ENCODE assay signal across 10 cellular contexts in the genomic region with DNA sequence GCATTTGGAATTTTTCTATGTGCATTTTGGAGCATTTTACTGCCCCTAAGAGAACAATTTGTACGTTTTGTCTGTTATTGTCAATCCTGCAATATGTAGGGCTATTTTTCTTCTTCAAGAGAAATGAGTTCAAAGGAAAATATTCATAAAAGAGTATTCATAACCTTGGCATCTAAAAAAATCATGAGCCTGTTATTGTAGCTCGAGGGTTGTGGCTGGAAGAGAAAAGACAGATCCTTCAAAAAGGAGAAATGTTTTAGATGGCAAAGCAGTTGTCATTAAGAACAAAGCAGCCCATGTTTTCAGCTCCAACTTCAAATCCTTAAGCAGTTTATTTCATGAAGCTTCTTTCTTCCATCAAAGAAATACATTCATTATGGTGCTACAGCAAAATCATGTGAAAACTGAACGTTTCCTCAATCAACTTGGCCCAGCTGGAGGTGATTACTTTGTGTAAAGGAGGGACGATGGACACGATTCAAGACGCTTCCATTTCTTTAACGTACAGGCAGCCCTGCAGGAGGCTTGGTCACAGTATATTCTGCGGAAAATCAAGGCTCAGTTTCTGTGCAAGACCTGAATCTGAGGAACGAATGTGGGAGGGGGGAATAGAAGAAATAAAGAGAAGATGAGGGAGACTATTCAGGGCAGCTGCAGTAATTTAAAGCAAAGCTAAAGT. TPM values are rescaled to one million over a fixed set of nuclear protein-coding genes. Genes with fewer than 3 reads are reported as not detected.
DNase-seq lines count a peak whose midpoint lies in the region; ATAC-seq and TF ChIP-seq lines count a peak whose summit lies in the region.
"Had no signal": no experiment of that assay in that cellular context is flagged by ENCODE, and none has a peak within 500 bp of the region (broad histone marks: within the 10 kb centered on the region; RNA-seq: fewer than 3 reads in every experiment).

No MANE protein-coding gene starts in this region.

- H3K4me3 Mint-ChIP-seq in immature natural killer cell, result no peak overlapping the region

- intact Hi-C loops in esophagus muscularis mucosa (cut with DNase I), result no loop called here

- TF ChIP-seq EP300 in esophagus muscularis mucosa (IDR thresholded peaks at IDR 0.05), result no peak

- peak; percentile 40 for DNase-seq in COLO829 (ENCODE audit: low spot score)
- peak; percentile 34 for DNase-seq in esophagus muscularis mucosa (ENCODE audit: extremely low spot score)
- no peak for DNase-seq in immature natural killer cell
- no peak for DNase-seq in NCI-H2227 treated with DMSO at 0.1 percent for 48 hours (lab: John Stamatoyannopoulos, UW)
- no peak for DNase-seq in NCI-H748 (lab: John Stamatoyannopoulos, UW; ENCODE audit: unreplicated experiment)
- no peak for DNase-seq in right atrium auricular region (ENCODE audit: low spot score)
- DNase-seq: islet precursor cell had no signal

- H3K4me3 ChIP-seq in esophagus muscularis mucosa (peak overlapping the region in 2 of 4 donors; percentile 18 to 23), right atrium auricular region (no peak overlapping the region)

- TF ChIP-seq POLR2A in esophagus muscularis mucosa (IDR thresholded peaks at IDR 0.05; ENCODE audit: low read depth), result no peak

- no peaks in the 10 kb centered on the region for H3K9me3 Mint-ChIP-seq in immature natural killer cell
- H3K9me3 Mint-ChIP-seq: activated naive CD4-positive, alpha-beta T cell treated with anti-CD3 and anti-CD28 coated beads, Interleukin-2, amount 50 U/mL, for 72 hours had no signal

- H3K4me1 Mint-ChIP-seq in immature natural killer cell, result peaks cover 0 to 11% of the 10 kb centered on the region in 2 donors

- H3K4me1 ChIP-seq in esophagus muscularis mucosa (peaks cover 0 to 23% (median 14%) of the 10 kb centered on the region in 4 donors), right atrium auricular region (no peaks in the 10 kb centered on the region)

- H3K27me3 Mint-ChIP-seq in immature natural killer cell (ENCODE audit: low read depth in 3 of 3), result peaks cover 3 to 17% (median 5%) of the 10 kb centered on the region in 3 donors

- H3K27ac ChIP-seq in esophagus muscularis mucosa (replicated peaks in 1 of 4), result peak overlapping the region; percentile 11 to 62 (median 62)
- H3K27ac ChIP-seq in right atrium auricular region, result no peak overlapping the region

- no peaks in the 10 kb centered on the region for H3K36me3 Mint-ChIP-seq in immature natural killer cell

- H3K36me3 ChIP-seq in esophagus muscularis mucosa (no peaks in the 10 kb centered on the region), right atrium auricular region (no peaks in the 10 kb centered on the region)

- peak; percentile 4 for ATAC-seq in GM21367 (IDR thresholded peaks at IDR 0.05; ENCODE audit: unreplicated experiment)
- ATAC-seq in HG03432 (IDR thresholded peaks at IDR 0.05; ENCODE audit: unreplicated experiment), result peak; percentile 27

- 62% methylated on average over 9 of the region's 9 CpGs for WGBS in esophagus muscularis mucosa

- TF ChIP-seq CTCF in esophagus muscularis mucosa (IDR thresholded peaks at IDR 0.05), result no peak
- no peak for TF ChIP-seq CTCF in right atrium auricular region (IDR thresholded peaks at IDR 0.05)

- H3K27ac Mint-ChIP-seq in immature natural killer cell, result no peak overlapping the region

- H3K9me3 ChIP-seq in esophagus muscularis mucosa, result no peaks in the 10 kb centered on the region
- no peaks in the 10 kb centered on the region for H3K9me3 ChIP-seq in right atrium auricular region

- H3K27me3 ChIP-seq in esophagus muscularis mucosa, result no peaks in the 10 kb centered on the region
- no peaks in the 10 kb centered on the region for H3K27me3 ChIP-seq in right atrium auricular region

RNA-seq across cellular contexts. Expression of a gene that starts 31.4 kb away (rescaled TPM):
- total RNA-seq in esophagus muscularis mucosa, result 1 to 10 TPM; 1.2 to 5.1 (median 4.0) TPM
- polyA plus RNA-seq in immature natural killer cell, result 1 to 10 TPM in 1 of 3 donors, under 1 TPM in 2; 0.91 to 2.4 (median 0.99) TPM
- 10 to 100 TPM in 1 of 2 donors, 1 to 10 TPM in 1; 1.1 to 10.1 TPM for total RNA-seq in right atrium auricular region

RNA-seq across cellular contexts. Expression of a gene that starts 51.2 kb away (rescaled TPM):
- 10 to 100 TPM; 31.8 to 47.3 (median 36.3) TPM for total RNA-seq in esophagus muscularis mucosa
- 10 to 100 TPM; 24.3 to 48.0 (median 42.0) TPM for polyA plus RNA-seq in immature natural killer cell
- 10 to 100 TPM; 13.0 to 20.6 TPM for total RNA-seq in right atrium auricular region

Comparison
In these comparisons a context has a peak if more than half of its experiments do, and no peak if none do; other contexts are left out.
1. DNase-seq: peak in COLO829 (single experiment) and esophagus muscularis mucosa (single experiment); none in immature natural killer cell (0 of 3), NCI-H2227 treated with DMSO at 0.1 percent for 48 hours (single experiment), NCI-H748 (single experiment) and right atrium auricular region (single experiment).
2. H3K27ac ChIP-seq: peak in esophagus muscularis mucosa (4 of 4); none in right atrium auricular region (0 of 2).